ENCODE assay signal across 23 cellular contexts in the genomic region with DNA sequence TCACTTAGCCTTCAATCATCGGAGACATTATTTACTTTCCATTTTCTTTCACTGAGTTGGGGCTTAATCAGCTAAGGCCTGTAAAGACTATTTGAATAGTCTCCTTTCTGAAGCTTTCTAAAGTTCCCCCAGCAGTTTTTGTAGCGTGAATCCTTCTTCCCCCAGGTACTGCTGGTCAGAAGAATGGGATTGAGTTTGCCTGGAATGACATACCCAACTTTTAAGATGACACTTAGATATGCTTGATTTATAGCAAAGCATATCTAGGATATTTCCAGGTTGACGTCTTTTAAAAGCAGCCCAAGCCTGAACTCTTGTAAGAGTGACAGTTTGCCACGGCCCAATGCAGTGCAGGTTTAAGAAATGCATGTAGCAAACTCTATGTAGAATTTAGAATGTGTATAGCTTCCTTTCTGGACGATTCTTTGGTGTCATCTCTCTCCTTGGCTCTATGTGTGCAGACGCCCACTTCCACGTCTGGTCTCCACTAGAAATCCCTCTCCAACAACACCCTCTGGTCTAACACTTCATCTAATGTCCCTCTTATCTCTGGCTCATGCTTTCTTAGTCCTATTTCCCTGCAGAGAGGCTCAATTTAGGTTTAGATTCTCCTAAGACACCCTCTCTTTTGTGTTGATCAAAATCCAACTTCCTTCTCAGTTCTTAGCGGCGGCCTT.
"Had no signal": no experiment of that assay in that cellular context is flagged by ENCODE, and none has a peak within 500 bp of the region (broad histone marks: within the 10 kb centered on the region; RNA-seq: fewer than 3 reads in every experiment).

No MANE protein-coding gene starts in this region.

- DNase-seq: glutamatergic neuron; heart left ventricle; left ventricle myocardium inferior; mesendoderm; midbrain; naive thymus-derived CD8-positive, alpha-beta T cell; occipital lobe; psoas muscle; right lobe of liver; spleen; stimulated activated CD4-positive, alpha-beta T cell treated with anti-CD3 and anti-CD28 coated beads, Interleukin-4, amount 100 ng/mL, for 24 hours; stimulated activated naive CD4-positive, alpha-beta T cell; upper lobe of right lung had no signal

- H3K36me3 Mint-ChIP-seq: naive thymus-derived CD8-positive, alpha-beta T cell; stimulated activated effector memory CD8-positive, alpha-beta T cell treated with anti-CD3 and anti-CD28 coated beads, Interleukin-12 subunit alpha, Interleukin-12 subunit beta, amount 100 ng/mL, for 72 hours had no signal

- H3K27me3 ChIP-seq: neutrophil, right lobe of liver, spleen, tibial nerve, upper lobe of right lung had no signal

- H3K9me3 ChIP-seq: heart left ventricle, left ventricle myocardium inferior, neutrophil, psoas muscle, right lobe of liver, spleen, tibial nerve, upper lobe of right lung had no signal

- H3K27me3 Mint-ChIP-seq: stimulated activated naive CD8-positive, alpha-beta T cell treated with anti-CD3 and anti-CD28 coated beads, Interleukin-15, Interleukin-2, amounts not matched to agents 100 ng/mL and 50 ng/mL, for 24 hours had no signal

- H3K4me3 Mint-ChIP-seq: naive thymus-derived CD8-positive, alpha-beta T cell; nephron; neural crest cell; stimulated activated effector memory CD8-positive, alpha-beta T cell treated with anti-CD3 and anti-CD28 coated beads, Interleukin-12 subunit alpha, Interleukin-12 subunit beta, amount 100 ng/mL, for 72 hours; stimulated activated naive CD8-positive, alpha-beta T cell treated with anti-CD3 and anti-CD28 coated beads, Interleukin-15, Interleukin-2, amounts not matched to agents 100 ng/mL and 50 ng/mL, for 24 hours had no signal

- H3K36me3 ChIP-seq: heart left ventricle, left ventricle myocardium inferior, neutrophil, right lobe of liver, spleen, tibial nerve, upper lobe of right lung had no signal

- H3K4me1 ChIP-seq: heart left ventricle, left ventricle myocardium inferior, parathyroid adenoma, psoas muscle, right lobe of liver, spleen, tibial nerve, upper lobe of right lung had no signal

- ATAC-seq: heart left ventricle; naive thymus-derived CD8-positive, alpha-beta T cell; psoas muscle; right lobe of liver; stimulated activated effector memory CD8-positive, alpha-beta T cell treated with anti-CD3 and anti-CD28 coated beads, Interleukin-12 subunit alpha, Interleukin-12 subunit beta, amount 100 ng/mL, for 72 hours; upper lobe of right lung had no signal

- H3K9ac ChIP-seq: parathyroid adenoma had no signal

- H3K27ac Mint-ChIP-seq: naive thymus-derived CD8-positive, alpha-beta T cell; nephron; stimulated activated effector memory CD8-positive, alpha-beta T cell treated with anti-CD3 and anti-CD28 coated beads, Interleukin-12 subunit alpha, Interleukin-12 subunit beta, amount 100 ng/mL, for 72 hours; stimulated activated naive CD8-positive, alpha-beta T cell treated with anti-CD3 and anti-CD28 coated beads, Interleukin-15, Interleukin-2, amounts not matched to agents 100 ng/mL and 50 ng/mL, for 24 hours had no signal

- H3K4me1 Mint-ChIP-seq: naive thymus-derived CD8-positive, alpha-beta T cell; nephron; neural crest cell; stimulated activated effector memory CD8-positive, alpha-beta T cell treated with anti-CD3 and anti-CD28 coated beads, Interleukin-12 subunit alpha, Interleukin-12 subunit beta, amount 100 ng/mL, for 72 hours had no signal

- FAIRE-seq: islet of Langerhans, urothelium cell line had no signal

- H3K4me3 ChIP-seq: heart left ventricle, left ventricle myocardium inferior, lung, psoas muscle, right lobe of liver, spleen, tibial nerve, upper lobe of right lung had no signal

- H3K27ac ChIP-seq: heart left ventricle, left ventricle myocardium inferior, neutrophil, parathyroid adenoma, psoas muscle, right lobe of liver, spleen, tibial nerve, upper lobe of right lung had no signal

- H2AFZ ChIP-seq: parathyroid adenoma had no signal

- H3K79me2 ChIP-seq: parathyroid adenoma had no signal

- H3K9me3 Mint-ChIP-seq: nephron; neural crest cell; stimulated activated naive CD8-positive, alpha-beta T cell treated with anti-CD3 and anti-CD28 coated beads, Interleukin-15, Interleukin-2, amounts not matched to agents 100 ng/mL and 50 ng/mL, for 24 hours had no signal
